ENCODE assay signal across 16 cellular contexts in the genomic region with DNA sequence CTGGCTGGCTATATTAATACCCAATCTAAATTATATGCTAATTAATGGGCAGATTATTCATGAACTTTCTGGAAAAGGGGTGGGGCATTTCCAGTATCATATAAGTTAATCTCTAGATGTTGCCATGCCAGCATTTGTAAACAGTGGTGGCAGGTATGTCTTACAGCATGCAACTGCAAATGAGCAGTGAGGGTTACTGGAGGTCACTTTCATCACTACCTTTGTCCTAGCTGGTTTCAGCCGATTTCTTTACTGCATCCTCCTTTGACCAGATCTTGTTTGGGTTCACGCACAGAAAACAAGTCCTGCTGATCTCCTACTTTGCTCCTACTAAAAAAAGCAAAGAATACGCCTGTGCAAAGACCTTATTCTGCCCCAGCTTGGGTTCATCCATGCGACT.
A peak's percentile ranks its signal among the peaks of the same experiment; 100 is the strongest.
DNase-seq lines count a peak whose midpoint lies in the region; FAIRE-seq and TF ChIP-seq lines count a peak whose summit lies in the region.
"Had no signal": no experiment of that assay in that cellular context is flagged by ENCODE, and none has a peak within 500 bp of the region (broad histone marks: within the 10 kb centered on the region; RNA-seq: fewer than 3 reads in every experiment).

No MANE protein-coding gene starts in this region.

- no peak for TF ChIP-seq EP300 in H1 (IDR thresholded peaks at IDR 0.05; ENCODE audit: borderline replicate concordance in 1 of 2, low read depth in 2 of 2, low read length in 2 of 2)

- no peak overlapping the region for H2BK120ac ChIP-seq in H1 (replicated peaks; ENCODE audit: low read depth, low read length)

- in situ Hi-C loops in mammary epithelial cell (cut with MboI; ENCODE audit: low sequenced_read_pairs in 2 of 2): no loop called here

- no peak overlapping the region for H2BK5ac ChIP-seq in H1 (ENCODE audit: low read depth, low read length)

- no peak for FAIRE-seq in H1 (lab: Jason Lieb, UNC)
- FAIRE-seq in H54 (lab: Jason Lieb, UNC): no peak
- FAIRE-seq: A549, GM12878 had no signal

- H3K9me3 ChIP-seq in mammary epithelial cell (replicated peaks; ENCODE audit: insufficient read depth, low read length) (no peaks in the 10 kb centered on the region), H1 (ENCODE audit: insufficient read depth in 2 of 2, low read depth in 1 of 2, low read length in 1 of 2) (peaks cover 4 to 6% of the 10 kb centered on the region in 2 experiments; a peak in 2 of 4 replicates)
- H3K9me3 ChIP-seq: A549 had no signal

- H3K27me3 ChIP-seq in mammary epithelial cell (ENCODE audit: insufficient read depth, low read length) (no peaks in the 10 kb centered on the region), H1 (replicated peaks in 1 of 4; ENCODE audit: control insufficient read depth in 3 of 4, extremely low read depth in 1 of 4, insufficient read depth in 3 of 4, low read length in 3 of 4) (no peaks in the 10 kb centered on the region)

- peak overlapping the region; percentile 41; the same call in 1 of the 2 replicates for H2AK5ac ChIP-seq in H1 (ENCODE audit: low read depth, low read length)

- no peak overlapping the region for H3K9ac ChIP-seq in mammary epithelial cell (ENCODE audit: insufficient read depth, low read length)
- H3K9ac ChIP-seq in H1 (replicated peaks in 1 of 4; ENCODE audit: extremely low read depth in 1 of 4, low read depth in 3 of 4, low read length in 3 of 4): no peak overlapping the region; a peak in 1 of 7 replicates

- BruUV-seq in mammary epithelial cell (replicated peaks; lab: Mats Ljungman, UMichigan): no TSS peak
- no TSS peak for BruUV-seq in MCF 10A (replicated peaks; lab: Mats Ljungman, UMichigan)

- no peaks in the 10 kb centered on the region for H3K27me3 Mint-ChIP-seq in MCF 10A (ENCODE audit: insufficient read depth, unreplicated experiment)

- H3K4me1 Mint-ChIP-seq in MCF 10A (ENCODE audit: insufficient read depth, unreplicated experiment): peaks cover 9% of the 10 kb centered on the region
- H3K4me1 Mint-ChIP-seq: CD4-positive, alpha-beta memory T cell had no signal

- DNase-seq in mammary epithelial cell (no peak), MCF 10A (ENCODE audit: unreplicated experiment) (no peak), H1 (ENCODE audit: low read depth in 1 of 2, low spot score in 2 of 2) (no peak), iPS DF 19.7 (ENCODE audit: low read depth, low spot score) (peak; percentile 7), CD1c-positive myeloid dendritic cell (ENCODE audit: extremely low spot score) (no peak), EL (no peak), H54 (ENCODE audit: insufficient read length, low spot score) (no peak)
- DNase-seq: AML-193; CD4-positive, alpha-beta memory T cell; DMS79 treated with DMSO at 0.1 percent for 48 hours; GOT3; HCEC 1CT had no signal

- POLR2A ChIA-PET in MCF 10A (lab: Yijun Ruan, JAX) (interaction anchor here (0.7 to 1.4 kb wide), 4 partner anchors 9 to 40 kb away, joined by 3 to 6 read pairs (median 4); no protein-coding TSS in a partner anchor), H1 (lab: Charles Lee; ENCODE audit: partially characterized antibody) (interaction anchor here (0.5 kb wide), 1 partner anchor 589 kb away, joined by 3 read pairs; no protein-coding TSS in a partner anchor)

- H3K56ac ChIP-seq in H1 (replicated peaks; ENCODE audit: insufficient read length, low read depth, low read length): no peak overlapping the region

- CTCF ChIA-PET in mammary epithelial cell (lab: Charles Lee; ENCODE audit: low non-redundant PET) (interaction anchor here (0.5 kb wide), 1 partner anchor 52 kb away, joined by 3 read pairs; no protein-coding TSS in a partner anchor), MCF 10A (lab: Yijun Ruan, JAX) (interaction anchor here (0.5 to 0.7 kb wide), 2 partner anchors 46 to 717 kb away, joined by 3 read pairs; no protein-coding TSS in a partner anchor), H1 (lab: Charles Lee; ENCODE audit: partially characterized antibody) (interaction anchor here (1.0 to 1.3 kb wide), 6 partner anchors 10 to 716 kb away, joined by 3 to 6 read pairs (median 5); no protein-coding TSS in a partner anchor)

- H3K36me3 Mint-ChIP-seq in MCF 10A (ENCODE audit: insufficient read depth, unreplicated experiment): no peaks in the 10 kb centered on the region
- H3K36me3 Mint-ChIP-seq: CD4-positive, alpha-beta memory T cell had no signal

- no peak overlapping the region for H2BK20ac ChIP-seq in H1 (ENCODE audit: low read length)

- H3K18ac ChIP-seq in H1 (ENCODE audit: extremely low read depth, low read length): no peak overlapping the region

- TF ChIP-seq CTCF in mammary epithelial cell (conservative IDR thresholded peaks at IDR 0.05 in 1 of 2, IDR thresholded peaks at IDR 0.05 in 1 of 2; ENCODE audit: extremely low read depth in 1 of 2, insufficient read depth in 1 of 2, low read depth in 1 of 2, low read length in 2 of 2) (no peak), MCF 10A (IDR thresholded peaks at IDR 0.05; ENCODE audit: unreplicated experiment) (no peak), H1 (IDR thresholded peaks at IDR 0.05; ENCODE audit: control extremely low read depth in 1 of 3, insufficient read depth in 1 of 3, low read depth in 1 of 3, low read length in 3 of 3) (no peak)

- TF ChIP-seq POLR2A in H1 (IDR thresholded peaks at IDR 0.05; ENCODE audit: control extremely low read depth in 1 of 2, low read depth in 2 of 2, low read length in 2 of 2) (no peak), H54 (IDR thresholded peaks at IDR 0.05; ENCODE audit: low read depth, low read length) (no peak)

- H3K23me2 ChIP-seq in H1 (ENCODE audit: low read depth, low read length): no peaks in the 10 kb centered on the region

- no peak overlapping the region for H3K27ac Mint-ChIP-seq in MCF 10A (ENCODE audit: low read depth, unreplicated experiment)
- H3K27ac Mint-ChIP-seq: CD4-positive, alpha-beta memory T cell had no signal

- intact Hi-C loops in mammary epithelial cell (cut with micrococcal nuclease): no loop called here
- intact Hi-C loops in MCF 10A (cut with micrococcal nuclease): no loop called here

- dilution Hi-C loops in mammary epithelial cell (cut with HindIII; ENCODE audit: low sequenced_read_pairs): no loop called here

- H3K23ac ChIP-seq in H1 (ENCODE audit: insufficient read length): no peak overlapping the region

- H2BK12ac ChIP-seq in H1 (ENCODE audit: low read depth, low read length): peak overlapping the region; percentile 20; the same call in 1 of the 2 replicates

- H4K8ac ChIP-seq in H1 (ENCODE audit: extremely low read depth, insufficient read depth, low read length): no peak overlapping the region

- H3K9me3 Mint-ChIP-seq in MCF 10A (ENCODE audit: unreplicated experiment): peaks cover under 1% of the 10 kb centered on the region
- H3K9me3 Mint-ChIP-seq: CD4-positive, alpha-beta memory T cell had no signal

- H3K79me1 ChIP-seq in H1 (ENCODE audit: low read depth, low read length): no peaks in the 10 kb centered on the region

- H3K27ac ChIP-seq in mammary epithelial cell (ENCODE audit: insufficient read depth, low read depth, low read length) (no peak overlapping the region), H1 (ENCODE audit: low read depth, low read length) (no peak overlapping the region; the same call in 1 of the 2 replicates)
- H3K27ac ChIP-seq: 22Rv1, A549, C4-2B had no signal

- H4K5ac ChIP-seq in H1 (ENCODE audit: insufficient read length, low read depth, low read length): no peak overlapping the region

- WGBS in mammary epithelial cell (ENCODE audit: low coverage, missing lambda C conversion rate): 48% methylated on average over 4 of the region's 4 CpGs
- 79% methylated on average over 4 of the region's 4 CpGs; no CpG with 5 or more reads in 1 of the 2 experiments for WGBS in H1 (ENCODE audit: extremely low coverage in 1 of 2, insufficient coverage in 1 of 2, insufficient read length in 1 of 2, insufficient replicate concordance in 2 of 2, low coverage in 1 of 2, low lambda C conversion rate in 2 of 2, missing lambda C conversion rate in 1 of 2), 2 experiments

- H4K20me1 ChIP-seq in mammary epithelial cell (ENCODE audit: insufficient read depth, low read length) (no peaks in the 10 kb centered on the region), H1 (replicated peaks in 1 of 2; ENCODE audit: control insufficient read depth in 1 of 2, insufficient read depth in 2 of 2, low read length in 2 of 2) (no peaks in the 10 kb centered on the region)

- H3K4me3 ChIP-seq in mammary epithelial cell (replicated peaks in 1 of 3; ENCODE audit: insufficient read depth in 1 of 3, low read depth in 2 of 3, low read length in 3 of 3): no peak overlapping the region
- H3K4me3 ChIP-seq in H1 (ENCODE audit: extremely low read depth in 1 of 4, insufficient read depth in 2 of 4, low read depth in 3 of 4, low read length in 4 of 4): no peak overlapping the region
- H3K4me3 ChIP-seq: A549, GM12878 had no signal

- H2AFZ ChIP-seq in mammary epithelial cell (ENCODE audit: low read depth, low read length): peak overlapping the region; percentile 10
- H2AFZ ChIP-seq in H1 (ENCODE audit: low read length): no peak overlapping the region

- no peak overlapping the region for H3K4me2 ChIP-seq in mammary epithelial cell (ENCODE audit: insufficient read depth, low read depth, low read length)
- H3K4me2 ChIP-seq in H1 (ENCODE audit: insufficient read depth in 1 of 2, low read depth in 2 of 2, low read length in 2 of 2): no peak overlapping the region
- H3K4me2 ChIP-seq: A549 had no signal

- no peak overlapping the region for H4K91ac ChIP-seq in H1 (replicated peaks; ENCODE audit: insufficient read length, low read length)

- peaks cover 23% of the 10 kb centered on the region for H3K4me1 ChIP-seq in mammary epithelial cell (ENCODE audit: insufficient read depth, low read length)
- H3K4me1 ChIP-seq in H1 (replicated peaks in 1 of 4; ENCODE audit: control insufficient read depth in 3 of 4, insufficient read depth in 4 of 4, low read length in 3 of 4): peaks cover 0 to 10% (median 3%) of the 10 kb centered on the region in 4 experiments; a peak in 3 of 7 replicates
- H3K4me1 ChIP-seq: A549 had no signal

- H2BK15ac ChIP-seq in H1 (ENCODE audit: low read length): no peak overlapping the region

- no peak overlapping the region for H3K4me3 Mint-ChIP-seq in MCF 10A (ENCODE audit: unreplicated experiment)
- H3K4me3 Mint-ChIP-seq: CD4-positive, alpha-beta memory T cell had no signal

- no peak overlapping the region for H3K14ac ChIP-seq in H1 (ENCODE audit: insufficient read length)

- H3K4ac ChIP-seq in H1 (replicated peaks; ENCODE audit: insufficient read length, low read depth, low read length): no peak overlapping the region

- TF ChIP-seq RAD21 in H1 (IDR thresholded peaks at IDR 0.05 in 1 of 2, conservative IDR thresholded peaks at IDR 0.05 in 1 of 2; ENCODE audit: low read depth in 2 of 2, low read length in 2 of 2): no peak

- no peaks in the 10 kb centered on the region for H3K79me2 ChIP-seq in mammary epithelial cell (ENCODE audit: insufficient read depth, low read length)
- H3K79me2 ChIP-seq in H1 (ENCODE audit: control insufficient read depth in 1 of 2, insufficient read depth in 2 of 2, low read length in 2 of 2): no peaks in the 10 kb centered on the region

- H3K36me3 ChIP-seq in mammary epithelial cell (ENCODE audit: insufficient read depth, low read length) (no peaks in the 10 kb centered on the region), H1 (ENCODE audit: control insufficient read depth in 2 of 4, insufficient read depth in 4 of 4, low read length in 3 of 4) (no peaks in the 10 kb centered on the region)

TF ChIP-seq in H1, 55 proteins besides CTCF, POLR2A, EP300 and RAD21 (continues in another document):
- no peak for TF ChIP-seq GABPA (IDR thresholded peaks at IDR 0.05; ENCODE audit: borderline replicate concordance, insufficient read depth, low read length)
